In genomic region chr6:3261921-3262320, GRCh38 we compare ENCODE assay signal across 19 cellular contexts. TPM values are rescaled to one million over a fixed set of nuclear protein-coding genes. Genes with fewer than 3 reads are reported as not detected.
DNase-seq lines count a peak whose midpoint lies in the region; ATAC-seq and TF ChIP-seq lines count a peak whose summit lies in the region.
"Had no signal": no experiment of that assay in that cellular context is flagged by ENCODE, and none has a peak within 500 bp of the region (broad histone marks: within the 10 kb centered on the region; RNA-seq: fewer than 3 reads in every experiment).

No MANE protein-coding gene starts in this region.

- no peak for TF ChIP-seq CTCF in MCF 10A (IDR thresholded peaks at IDR 0.05; ENCODE audit: unreplicated experiment)
- TF ChIP-seq CTCF in breast epithelium (IDR thresholded peaks at IDR 0.05) = no peak
- no peak for TF ChIP-seq CTCF in brain (conservative IDR thresholded peaks at IDR 0.05)
- TF ChIP-seq CTCF in testis (IDR thresholded peaks at IDR 0.05) = no peak
- no peak for TF ChIP-seq CTCF in dorsolateral prefrontal cortex (IDR thresholded peaks at IDR 0.05 in 54 of 56, conservative IDR thresholded peaks at IDR 0.05 in 2 of 56; ENCODE audit: low read depth in 1 of 56, partially characterized antibody in 56 of 56)

- H3K27ac ChIP-seq in breast epithelium (no peak overlapping the region), testis (no peak overlapping the region), dorsolateral prefrontal cortex (no peak overlapping the region)
- H3K27ac ChIP-seq: esophagus muscularis mucosa had no signal

- H3K36me3 ChIP-seq in breast epithelium (no peaks in the 10 kb centered on the region), testis (ENCODE audit: low read depth, missing control alignments) (no peaks in the 10 kb centered on the region)

- intact Hi-C loops in MCF 10A (cut with micrococcal nuclease) = no loop called here
- intact Hi-C loops in breast epithelium (cut with DNase I; ENCODE audit: low total_unique reads) = loop anchor here (10.0 kb wide), 1 partner anchor 863 kb away; no protein-coding TSS in a partner anchor
- intact Hi-C loops in testis (cut with DNase I; ENCODE audit: low total_unique reads) = no loop called here
- intact Hi-C loops in dorsolateral prefrontal cortex (cut with DNase I) = no loop called here

- H3K27ac Mint-ChIP-seq in MCF 10A (ENCODE audit: low read depth, unreplicated experiment) (peak overlapping the region; percentile 64), IgD-negative memory B cell (no peak overlapping the region), brain (peak overlapping the region in 3 of 5 experiments; percentile 55 to 80 (median 73))
- H3K27ac Mint-ChIP-seq: activated CD4-positive, alpha-beta memory T cell treated with anti-CD3 and anti-CD28 coated beads, Interleukin-2, amount 10 ng/mL, durations not matched to agents 7 days and 5 days had no signal

- H3K4me1 Mint-ChIP-seq in MCF 10A (ENCODE audit: insufficient read depth, unreplicated experiment) (peaks cover 8% of the 10 kb centered on the region), IgD-negative memory B cell (peaks cover 21 to 36% (median 32%) of the 10 kb centered on the region in 3 donors), brain (peaks cover 67% of the 10 kb centered on the region)

- no peak for ATAC-seq in HG03159 (IDR thresholded peaks at IDR 0.05; ENCODE audit: unreplicated experiment)
- ATAC-seq: Right ventricle myocardium inferior had no signal

- CTCF ChIA-PET in MCF 10A (lab: Yijun Ruan, JAX) = interaction anchor here (0.9 to 1.3 kb wide), 2 partner anchors 18 to 20 kb away, joined by 4 to 5 read pairs; no protein-coding TSS in a partner anchor

- BruUV-seq in MCF 10A (replicated peaks; lab: Mats Ljungman, UMichigan) = no TSS peak

- H3K9me3 ChIP-seq in breast epithelium (no peaks in the 10 kb centered on the region), testis (no peaks in the 10 kb centered on the region)
- H3K9me3 ChIP-seq: Caco-2, esophagus muscularis mucosa had no signal

- no peaks in the 10 kb centered on the region for H3K9me3 Mint-ChIP-seq in MCF 10A (ENCODE audit: unreplicated experiment)
- no peaks in the 10 kb centered on the region for H3K9me3 Mint-ChIP-seq in IgD-negative memory B cell
- peaks cover 0 to 5% (median 0%) of the 10 kb centered on the region in 5 experiments for H3K9me3 Mint-ChIP-seq in brain
- H3K9me3 Mint-ChIP-seq: activated CD4-positive, alpha-beta memory T cell treated with anti-CD3 and anti-CD28 coated beads, Interleukin-2, amount 10 ng/mL, durations not matched to agents 7 days and 5 days; mesothelial cell of epicardium had no signal

- POLR2A ChIA-PET in MCF 10A (lab: Yijun Ruan, JAX) = interaction anchor here (0.6 kb wide), 1 partner anchor 509 kb away, joined by 3 read pairs; no protein-coding TSS in a partner anchor

- WGBS in testis, 2 donors = 49 to 53% methylated on average over 8 of the region's 8 CpGs

- no peak overlapping the region for H3K4me3 Mint-ChIP-seq in MCF 10A (ENCODE audit: unreplicated experiment)
- H3K4me3 Mint-ChIP-seq in IgD-negative memory B cell = peak overlapping the region in 3 of 4 donors; percentile 17 to 89 (median 20)
- peak overlapping the region in 4 of 5 experiments; percentile 50 to 91 (median 60) for H3K4me3 Mint-ChIP-seq in brain
- H3K4me3 Mint-ChIP-seq: activated CD4-positive, alpha-beta memory T cell treated with anti-CD3 and anti-CD28 coated beads, Interleukin-2, amount 10 ng/mL, durations not matched to agents 7 days and 5 days had no signal

- H3K4me1 ChIP-seq in breast epithelium (peaks cover 0 to 4% of the 10 kb centered on the region in 2 donors), testis (peaks cover 27% of the 10 kb centered on the region)
- H3K4me1 ChIP-seq: Caco-2 had no signal

- H3K36me3 Mint-ChIP-seq in MCF 10A (ENCODE audit: insufficient read depth, unreplicated experiment) (peaks cover 26% of the 10 kb centered on the region), IgD-negative memory B cell (no peaks in the 10 kb centered on the region), brain (peaks cover 21% of the 10 kb centered on the region)

- DNase-seq in MCF 10A (ENCODE audit: unreplicated experiment) = no peak
- DNase-seq in breast epithelium (ENCODE audit: low spot score in 2 of 2) = no peak
- peak; percentile 59 for DNase-seq in testis
- no peak for DNase-seq in inferior parietal cortex (ENCODE audit: extremely low spot score)
- DNase-seq in dorsolateral prefrontal cortex = no peak
- DNase-seq: activated CD4-positive, alpha-beta memory T cell treated with anti-CD3 and anti-CD28 coated beads, Interleukin-2, amount 10 ng/mL, durations not matched to agents 7 days and 5 days; amygdala; Caco-2; effector CD8-positive, alpha-beta T cell; KBM-7; NCI-H1105 treated with DMSO at 0.1 percent for 48 hours; NCI-H524; SW 1271 had no signal

- H3K4me3 ChIP-seq in breast epithelium = no peak overlapping the region
- no peak overlapping the region for H3K4me3 ChIP-seq in testis
- H3K4me3 ChIP-seq in dorsolateral prefrontal cortex = peak overlapping the region in 2 of 59 donors; percentile 2 to 6
- H3K4me3 ChIP-seq: esophagus muscularis mucosa had no signal

- no peaks in the 10 kb centered on the region for H3K27me3 Mint-ChIP-seq in MCF 10A (ENCODE audit: insufficient read depth, unreplicated experiment)
- no peaks in the 10 kb centered on the region for H3K27me3 Mint-ChIP-seq in IgD-negative memory B cell
- peaks cover 14% of the 10 kb centered on the region for H3K27me3 Mint-ChIP-seq in brain

- TF ChIP-seq POLR2A in breast epithelium (IDR thresholded peaks at IDR 0.05) (no peak), testis (IDR thresholded peaks at IDR 0.05) (no peak)

- H3K27me3 ChIP-seq in breast epithelium (no peaks in the 10 kb centered on the region), testis (no peaks in the 10 kb centered on the region), dorsolateral prefrontal cortex (no peaks in the 10 kb centered on the region)
- H3K27me3 ChIP-seq: esophagus muscularis mucosa had no signal

RNA-seq across cellular contexts. Expression of gene PSMG4, which starts 3.2 kb away (rescaled TPM):
- 27.9 and 40.0 TPM in 2 replicates for total RNA-seq in MCF 10A (2022)
- total RNA-seq in breast epithelium = 10 to 100 TPM; 24.3 to 26.9 (median 24.6) TPM
- 43.5 TPM for polyA plus RNA-seq in IgD-negative memory B cell
- 20.5 TPM for polyA plus RNA-seq in brain (ENCODE audit: insufficient read depth, low read depth, low replicate concordance)
- total RNA-seq in testis = 10 to 100 TPM; 42.4 to 46.1 TPM
- 23.1 TPM for polyA plus RNA-seq in testis (ENCODE audit: insufficient read depth, low read depth, low replicate concordance)
- total RNA-seq in dorsolateral prefrontal cortex = 10 to 100 TPM; 17.1 to 34.4 (median 25.3) TPM

RNA-seq across cellular contexts. Expression of gene TUBB2B, which starts 34.5 kb away (rescaled TPM):
- total RNA-seq in MCF 10A (2022) = 0.47 and 0.54 TPM in 2 replicates
- 1 to 10 TPM; 4.2 to 7.5 (median 7.3) TPM for total RNA-seq in breast epithelium
- 0.55 TPM for polyA plus RNA-seq in IgD-negative memory B cell
- 1,989 TPM for polyA plus RNA-seq in brain (ENCODE audit: insufficient read depth, low read depth, low replicate concordance)
- 1 to 10 TPM; 1.6 to 2.2 TPM for total RNA-seq in testis
- polyA plus RNA-seq in testis (ENCODE audit: insufficient read depth, low read depth, low replicate concordance) = 3.6 TPM
- total RNA-seq in dorsolateral prefrontal cortex = 100 to 1,000 TPM in 108 of 120 experiments, 10 to 100 TPM in 12; 53.6 to 634 (median 180) TPM
- total RNA-seq: activated CD4-positive, alpha-beta memory T cell treated with anti-CD3 and anti-CD28 coated beads, Interleukin-2, amount 10 ng/mL, durations not matched to agents 7 days and 5 days had no signal

Comparison
In these comparisons a context has a peak if more than half of its experiments do, and no peak if none do; other contexts are left out.
1. H3K27ac Mint-ChIP-seq: peak in MCF 10A (single experiment) and brain (3 of 5); none in IgD-negative memory B cell (0 of 3).
2. RNA of gene TUBB2B, which starts 34.5 kb away (total RNA-seq): 53.6 to 634 TPM in dorsolateral prefrontal cortex; 4.2 to 7.5 TPM in breast epithelium, 1.6 to 2.2 TPM in testis and 0.47 to 0.54 TPM in MCF 10A; every median in the first group is over 4 times any median in the second.